Comparison of ENCODE assay signal across 17 cellular contexts in genomic region chr2:225463449-225463848, GRCh38.
"Had no signal": no experiment of that assay in that cellular context is flagged by ENCODE, and none has a peak within 500 bp of the region (broad histone marks: within the 10 kb centered on the region; RNA-seq: fewer than 3 reads in every experiment).

No MANE protein-coding gene starts in this region.

- H3K9me3 Mint-ChIP-seq: naive B cell; stimulated activated memory B cell treated with anti-CD40 and anti-IgM and Interleukin-4, amounts not matched to agents 10 μg/mL and 1 μg/mL and 100 μg/mL, for 72 hours had no signal

- ATAC-seq: gastrocnemius medialis; left lung; mucosa of descending colon; SK-N-SH treated with all-trans-retinoic acid at 6 μM for 48 hours; stimulated activated memory B cell treated with anti-CD40 and anti-IgM and Interleukin-4, amounts not matched to agents 10 μg/mL and 1 μg/mL and 100 μg/mL, for 72 hours had no signal

- DNase-seq: activated CD4-positive, alpha-beta T cell treated with anti-CD3 and anti-CD28 coated beads, Interleukin-2, amount 10 ng/mL, durations not matched to agents 7 days and 5 days; activated gamma-delta T cell treated with Interleukin-2 at 50 U/mL for 16 hours; amniotic stem cell; body of pancreas; colonic mucosa; gastrocnemius medialis; kidney; left lung; mucosa of descending colon; naive B cell; spleen; stimulated activated CD4-positive, alpha-beta T cell treated with anti-CD3 and anti-CD28 coated beads, Interleukin-4, amount 100 ng/mL, for 4 hours; testis had no signal

- H2AFZ ChIP-seq: parathyroid adenoma had no signal

- H3K36me3 Mint-ChIP-seq: naive B cell; stimulated activated memory B cell treated with anti-CD40 and anti-IgM and Interleukin-4, amounts not matched to agents 10 μg/mL and 1 μg/mL and 100 μg/mL, for 72 hours; type B pancreatic cell had no signal

- H3K27me3 ChIP-seq: body of pancreas, colonic mucosa, gastrocnemius medialis, left lung, spleen, testis had no signal

- FAIRE-seq: kidney had no signal

- H3K9me3 ChIP-seq: body of pancreas, colonic mucosa, gastrocnemius medialis, left lung, mucosa of descending colon, spleen, testis had no signal

- H3K27me3 Mint-ChIP-seq: naive B cell; stimulated activated memory B cell treated with anti-CD40 and anti-IgM and Interleukin-4, amounts not matched to agents 10 μg/mL and 1 μg/mL and 100 μg/mL, for 72 hours; type B pancreatic cell had no signal

- H3K36me3 ChIP-seq: colonic mucosa, gastrocnemius medialis, left lung, spleen had no signal

- H3K4me3 ChIP-seq: body of pancreas, colonic mucosa, gastrocnemius medialis, left lung, mucosa of descending colon, testis had no signal

- H3K27ac ChIP-seq: body of pancreas, colonic mucosa, gastrocnemius medialis, left lung, parathyroid adenoma, spleen, testis had no signal

- H3K4me1 ChIP-seq: colonic mucosa, gastrocnemius medialis, left lung, parathyroid adenoma, testis had no signal

- H3K9ac ChIP-seq: parathyroid adenoma had no signal

- H3K79me2 ChIP-seq: parathyroid adenoma had no signal

- H3K4me3 Mint-ChIP-seq: type B pancreatic cell had no signal
